ENCODE assay signal across 8 cellular contexts in genomic region chr19:58542641-58543372, GRCh38. TPM values are rescaled to one million over a fixed set of nuclear protein-coding genes. Genes with fewer than 3 reads are reported as not detected.
A peak's percentile ranks its signal among the peaks of the same experiment; 100 is the strongest.
DNase-seq lines count a peak whose midpoint lies in the region; ATAC-seq and TF ChIP-seq lines count a peak whose summit lies in the region.
"Not testable (repeated sequence)": the region's sequence is repeated elsewhere in the genome, so short reads cannot be mapped to it uniquely, and the experiment has no call there.

No MANE protein-coding gene starts in this region.

- peak overlapping the region; percentile 96 for H3K4me3 Mint-ChIP-seq in Calu3 (ENCODE audit: low read depth, unreplicated experiment)
- not testable (repeated sequence) for H3K4me3 Mint-ChIP-seq in activated T-cell treated with anti-CD3 and anti-CD28 coated beads, Interleukin-2, amount 50 U/mL, for 24 hours
- H3K4me3 Mint-ChIP-seq in natural killer cell treated with Interleukin-12 subunit alpha and Interleukin-12 subunit beta and Interleukin-15 and Interleukin-18, amount 100 ng/mL, for 72 hours = peak overlapping the region; percentile 34

- peak overlapping the region; percentile 90; the same call in 1 of the 2 replicates for H3K4me2 ChIP-seq in PC-3 (ENCODE audit: low read length)
- peak overlapping the region; percentile 66 for H3K4me2 ChIP-seq in mammary epithelial cell (ENCODE audit: insufficient read depth, low read depth, low read length)
- peak overlapping the region; percentile 73 for H3K4me2 ChIP-seq in smooth muscle cell

- H2AFZ ChIP-seq in PC-3 (ENCODE audit: low read length) = peak overlapping the region; percentile 76; the same call in 1 of the 2 replicates
- H2AFZ ChIP-seq in mammary epithelial cell (ENCODE audit: low read depth, low read length); smooth muscle cell (ENCODE audit: low read depth): not testable (repeated sequence)

- peak overlapping the region; percentile 95 for H3K27ac Mint-ChIP-seq in Calu3 (ENCODE audit: unreplicated experiment)
- H3K27ac Mint-ChIP-seq in activated T-cell treated with anti-CD3 and anti-CD28 coated beads, Interleukin-2, amount 50 U/mL, for 24 hours = peak overlapping the region; percentile 52
- peak overlapping the region in 1 of 2 donors; percentile 62 for H3K27ac Mint-ChIP-seq in natural killer cell treated with Interleukin-12 subunit alpha and Interleukin-12 subunit beta and Interleukin-15 and Interleukin-18, amount 100 ng/mL, for 72 hours

- H4K20me1 ChIP-seq in PC-3 (ENCODE audit: low read length) (peaks cover 31% of the 10 kb centered on the region), mammary epithelial cell (ENCODE audit: insufficient read depth, low read length) (peaks cover 12% of the 10 kb centered on the region), smooth muscle cell (ENCODE audit: low read depth) (peaks cover 32% of the 10 kb centered on the region)

- not testable (repeated sequence) for H3F3A ChIP-seq in PC-3 (ENCODE audit: low read length, unreplicated experiment); smooth muscle cell (ENCODE audit: low read depth)

- peaks cover 53% of the 10 kb centered on the region for H3K36me3 Mint-ChIP-seq in Calu3 (ENCODE audit: insufficient read depth, unreplicated experiment)
- peaks cover 31% of the 10 kb centered on the region for H3K36me3 Mint-ChIP-seq in activated T-cell treated with anti-CD3 and anti-CD28 coated beads, Interleukin-2, amount 50 U/mL, for 24 hours (ENCODE audit: low read depth)
- H3K36me3 Mint-ChIP-seq in natural killer cell treated with Interleukin-12 subunit alpha and Interleukin-12 subunit beta and Interleukin-15 and Interleukin-18, amount 100 ng/mL, for 72 hours = peaks cover 16% of the 10 kb centered on the region

- intact Hi-C loops in Calu3 (cut with micrococcal nuclease; ENCODE audit: unreplicated experiment); PC-3 (cut with micrococcal nuclease); mammary epithelial cell (cut with micrococcal nuclease); left ventricle myocardium inferior (cut with micrococcal nuclease); vagina (cut with DNase I): not testable (repeated sequence)

- POLR2A ChIA-PET in PC-3 (lab: Charles Lee; ENCODE audit: unreplicated experiment) = interaction anchor here (0.6 to 0.7 kb wide), 2 partner anchors 21 to 33 kb away, joined by 4 to 11 read pairs; no protein-coding TSS in a partner anchor

- in situ Hi-C loops in mammary epithelial cell (cut with MboI; ENCODE audit: low sequenced_read_pairs in 2 of 2) = not testable (repeated sequence)

- BruUV-seq in Calu3 (replicated peaks; lab: Mats Ljungman, UMichigan); PC-3 (replicated peaks; lab: Mats Ljungman, UMichigan); mammary epithelial cell (replicated peaks; lab: Mats Ljungman, UMichigan): not testable (repeated sequence)

- not testable (repeated sequence) for ATAC-seq in PC-3; natural killer cell treated with Interleukin-12 subunit alpha and Interleukin-12 subunit beta and Interleukin-15 and Interleukin-18, amount 100 ng/mL, for 72 hours

- H3K27ac ChIP-seq in PC-3 (ENCODE audit: low read length); mammary epithelial cell (ENCODE audit: insufficient read depth, low read depth, low read length): not testable (repeated sequence)
- H3K27ac ChIP-seq in left ventricle myocardium inferior (replicated peaks) = peak overlapping the region; percentile 97
- peak overlapping the region; percentile 85 for H3K27ac ChIP-seq in smooth muscle cell (ENCODE audit: low read depth)
- peak overlapping the region; percentile 96 for H3K27ac ChIP-seq in vagina

- H3K36me3 ChIP-seq in PC-3 (ENCODE audit: low read depth, low read length) (peaks cover 27% of the 10 kb centered on the region), left ventricle myocardium inferior (peaks cover 23% of the 10 kb centered on the region), vagina (peaks cover 0 to 14% of the 10 kb centered on the region in 2 donors)
- not testable (repeated sequence) for H3K36me3 ChIP-seq in mammary epithelial cell (ENCODE audit: insufficient read depth, low read length); smooth muscle cell (ENCODE audit: low read depth)

- TF ChIP-seq CTCF in Calu3 (IDR thresholded peaks at IDR 0.05; ENCODE audit: unreplicated experiment); PC-3 (conservative IDR thresholded peaks at IDR 0.05; ENCODE audit: low read depth, low read length); mammary epithelial cell (conservative IDR thresholded peaks at IDR 0.05 in 1 of 2, IDR thresholded peaks at IDR 0.05 in 1 of 2; ENCODE audit: extremely low read depth in 1 of 2, insufficient read depth in 1 of 2, low read depth in 1 of 2, low read length in 2 of 2); left ventricle myocardium inferior (IDR thresholded peaks at IDR 0.05; ENCODE audit: borderline replicate concordance); smooth muscle cell (IDR thresholded peaks at IDR 0.05; ENCODE audit: borderline replicate concordance, insufficient read depth, poor library complexity, severe bottlenecking); vagina (IDR thresholded peaks at IDR 0.05): not testable (repeated sequence)

- H3K9ac ChIP-seq in PC-3 (ENCODE audit: low read length); mammary epithelial cell (ENCODE audit: insufficient read depth, low read length); smooth muscle cell (ENCODE audit: low read depth): not testable (repeated sequence)

- not testable (repeated sequence) for DNase-seq in Calu3; PC-3; activated T-cell treated with anti-CD3 and anti-CD28 coated beads, Interleukin-2, amount 50 U/mL, for 24 hours; mammary epithelial cell; left ventricle myocardium inferior; natural killer cell treated with Interleukin-12 subunit alpha and Interleukin-12 subunit beta and Interleukin-15 and Interleukin-18, amount 100 ng/mL, for 72 hours (ENCODE audit: low spot score); smooth muscle cell (lab: John Stamatoyannopoulos, UW; ENCODE audit: unreplicated experiment)
- DNase-seq in vagina (ENCODE audit: extremely low spot score in 2 of 2) = peak in 1 of 2 donors; percentile 83

- H3K4me3 ChIP-seq in PC-3 (ENCODE audit: low read length) (peak overlapping the region; percentile 70; the same call in 1 of the 2 replicates), left ventricle myocardium inferior (peak overlapping the region; percentile 81), smooth muscle cell (peak overlapping the region; percentile 83), vagina (peak overlapping the region; percentile 94 to 99)
- H3K4me3 ChIP-seq in mammary epithelial cell (replicated peaks in 1 of 3; ENCODE audit: insufficient read depth in 1 of 3, low read depth in 2 of 3, low read length in 3 of 3) = not testable (repeated sequence)

- dilution Hi-C loops in mammary epithelial cell (cut with HindIII; ENCODE audit: low sequenced_read_pairs) = not testable (repeated sequence)

- peaks cover 32% of the 10 kb centered on the region for H3K79me2 ChIP-seq in PC-3 (ENCODE audit: low read length)
- H3K79me2 ChIP-seq in mammary epithelial cell (ENCODE audit: insufficient read depth, low read length) = peaks cover 35% of the 10 kb centered on the region
- peaks cover 31% of the 10 kb centered on the region for H3K79me2 ChIP-seq in smooth muscle cell (ENCODE audit: low read depth)

- not testable (repeated sequence) for H3K9me3 ChIP-seq in PC-3 (ENCODE audit: low read length); mammary epithelial cell (replicated peaks; ENCODE audit: insufficient read depth, low read length); left ventricle myocardium inferior (replicated peaks); smooth muscle cell (replicated peaks; ENCODE audit: low read depth); vagina

- peaks cover 56% of the 10 kb centered on the region for H3K27me3 Mint-ChIP-seq in Calu3 (ENCODE audit: unreplicated experiment)
- H3K27me3 Mint-ChIP-seq in activated T-cell treated with anti-CD3 and anti-CD28 coated beads, Interleukin-2, amount 50 U/mL, for 24 hours = not testable (repeated sequence)
- peaks cover 8 to 12% of the 10 kb centered on the region in 2 donors for H3K27me3 Mint-ChIP-seq in natural killer cell treated with Interleukin-12 subunit alpha and Interleukin-12 subunit beta and Interleukin-15 and Interleukin-18, amount 100 ng/mL, for 72 hours

- not testable (repeated sequence) for H3K9me3 Mint-ChIP-seq in Calu3 (ENCODE audit: low read depth, unreplicated experiment); activated T-cell treated with anti-CD3 and anti-CD28 coated beads, Interleukin-2, amount 50 U/mL, for 24 hours; natural killer cell treated with Interleukin-12 subunit alpha and Interleukin-12 subunit beta and Interleukin-15 and Interleukin-18, amount 100 ng/mL, for 72 hours

- H3K9me2 ChIP-seq in PC-3 (replicated peaks; ENCODE audit: low read length) = not testable (repeated sequence)

- WGBS in mammary epithelial cell (ENCODE audit: low coverage, missing lambda C conversion rate) = 65% methylated on average over 10 of the region's 18 CpGs
- WGBS in smooth muscle cell (ENCODE audit: low lambda C conversion rate) = 79% methylated on average over 18 of the region's 18 CpGs

- CTCF ChIA-PET in Calu3 (lab: Charles Lee) = interaction anchor here (0.9 to 1.9 kb wide), 3 partner anchors 11 to 33 kb away, joined by 3 to 28 read pairs (median 4); partner anchors contain the start of gene ZBTB45
- CTCF ChIA-PET in PC-3 (lab: Charles Lee); mammary epithelial cell (lab: Charles Lee; ENCODE audit: low non-redundant PET): not testable (repeated sequence)

- H3K4me1 ChIP-seq in PC-3 (ENCODE audit: insufficient read depth, low read length) = peaks cover 13% of the 10 kb centered on the region
- peaks cover 16% of the 10 kb centered on the region for H3K4me1 ChIP-seq in mammary epithelial cell (ENCODE audit: insufficient read depth, low read length)
- H3K4me1 ChIP-seq in left ventricle myocardium inferior = peaks cover 45% of the 10 kb centered on the region
- H3K4me1 ChIP-seq in smooth muscle cell (ENCODE audit: low read depth) = peaks cover 17% of the 10 kb centered on the region
- H3K4me1 ChIP-seq in vagina = peaks cover 42% of the 10 kb centered on the region

- peaks cover 24% of the 10 kb centered on the region for H3K4me1 Mint-ChIP-seq in Calu3 (ENCODE audit: low read depth, unreplicated experiment)
- peaks cover 35% of the 10 kb centered on the region for H3K4me1 Mint-ChIP-seq in activated T-cell treated with anti-CD3 and anti-CD28 coated beads, Interleukin-2, amount 50 U/mL, for 24 hours (ENCODE audit: low read depth)
- H3K4me1 Mint-ChIP-seq in natural killer cell treated with Interleukin-12 subunit alpha and Interleukin-12 subunit beta and Interleukin-15 and Interleukin-18, amount 100 ng/mL, for 72 hours (ENCODE audit: low read depth in 2 of 2) = peaks cover 29 to 36% of the 10 kb centered on the region in 2 donors

- not testable (repeated sequence) for TF ChIP-seq POLR2A in vagina (IDR thresholded peaks at IDR 0.05)

- not testable (repeated sequence) for H3K27me3 ChIP-seq in PC-3 (ENCODE audit: low read length); mammary epithelial cell (ENCODE audit: insufficient read depth, low read length); vagina
- H3K27me3 ChIP-seq in left ventricle myocardium inferior (ENCODE audit: low read depth) (peaks cover 11% of the 10 kb centered on the region), smooth muscle cell (ENCODE audit: low read depth) (peaks cover 11% of the 10 kb centered on the region)

RNA-seq across cellular contexts. Expression of gene TRIM28, which starts 1.1 kb away (rescaled TPM):
- total RNA-seq in Calu3 (2022) (558 and 582 TPM in 2 replicates), PC-3 (2014; rRNA removed) (1,169 and 1,653 TPM in 2 replicates), mammary epithelial cell (100 to 1,000 TPM; 180 to 331 TPM), left ventricle myocardium inferior (136 TPM), smooth muscle cell (144 and 148 TPM in 2 replicates), vagina (274 TPM)
- polyA plus RNA-seq in mammary epithelial cell (386 TPM), smooth muscle cell (178 and 193 TPM in 2 replicates)
- 1,355 TPM for polyA minus RNA-seq in mammary epithelial cell
- total RNA-seq in natural killer cell treated with Interleukin-12 subunit alpha and Interleukin-12 subunit beta and Interleukin-15 and Interleukin-18, amount 100 ng/mL, for 72 hours = 100 to 1,000 TPM; 424 to 774 TPM

RNA-seq across cellular contexts. Expression of gene CHMP2A, which starts 12.1 kb away (rescaled TPM):
- total RNA-seq in Calu3 (2022) = 168 TPM in 2 replicates
- total RNA-seq in PC-3 (2014; rRNA removed) = 220 and 264 TPM in 2 replicates
- total RNA-seq in mammary epithelial cell = 100 to 1,000 TPM in 1 of 2 donors, 10 to 100 TPM in 1; 74.2 to 107 TPM
- 161 TPM for polyA plus RNA-seq in mammary epithelial cell
- polyA minus RNA-seq in mammary epithelial cell = 111 TPM
- total RNA-seq in left ventricle myocardium inferior = 124 TPM
- total RNA-seq in natural killer cell treated with Interleukin-12 subunit alpha and Interleukin-12 subunit beta and Interleukin-15 and Interleukin-18, amount 100 ng/mL, for 72 hours = 10 to 100 TPM; 60.2 to 99.9 TPM
- 132 and 153 TPM in 2 replicates for total RNA-seq in smooth muscle cell
- 213 and 228 TPM in 2 replicates for polyA plus RNA-seq in smooth muscle cell
- 76.4 TPM for total RNA-seq in vagina

RNA-seq across cellular contexts. Expression of gene UBE2M, which starts 15.6 kb away (rescaled TPM):
- total RNA-seq in Calu3 (2022) (123 and 131 TPM in 2 replicates), PC-3 (2014; rRNA removed) (243 and 268 TPM in 2 replicates), mammary epithelial cell (10 to 100 TPM; 46.2 to 96.5 TPM), left ventricle myocardium inferior (116 TPM), smooth muscle cell (30.7 and 45.9 TPM in 2 replicates), vagina (33.6 TPM)
- polyA plus RNA-seq in mammary epithelial cell (94.5 TPM), smooth muscle cell (118 and 126 TPM in 2 replicates)
- polyA minus RNA-seq in mammary epithelial cell = 273 TPM
- 100 to 1,000 TPM; 161 to 183 TPM for total RNA-seq in natural killer cell treated with Interleukin-12 subunit alpha and Interleukin-12 subunit beta and Interleukin-15 and Interleukin-18, amount 100 ng/mL, for 72 hours

RNA-seq across cellular contexts. Expression of gene ZBTB45, which starts 23.2 kb away (rescaled TPM):
- total RNA-seq in Calu3 (2022) (17.7 and 19.6 TPM in 2 replicates), PC-3 (2014; rRNA removed) (14.0 and 19.1 TPM in 2 replicates), mammary epithelial cell (10 to 100 TPM in 1 of 2 donors, 1 to 10 TPM in 1; 8.2 to 14.1 TPM), left ventricle myocardium inferior (10.2 TPM), smooth muscle cell (5.1 and 8.7 TPM in 2 replicates), vagina (14.0 TPM)
- polyA plus RNA-seq in mammary epithelial cell (8.5 TPM), smooth muscle cell (23.7 and 25.1 TPM in 2 replicates)
- 4.0 TPM for polyA minus RNA-seq in mammary epithelial cell
- total RNA-seq in natural killer cell treated with Interleukin-12 subunit alpha and Interleukin-12 subunit beta and Interleukin-15 and Interleukin-18, amount 100 ng/mL, for 72 hours = 10 to 100 TPM; 18.0 to 25.9 TPM

RNA-seq across cellular contexts. Expression of gene MZF1, which starts 30.3 kb away (rescaled TPM):
- total RNA-seq in Calu3 (2022) (31.8 and 33.5 TPM in 2 replicates), PC-3 (2014; rRNA removed) (18.0 and 29.3 TPM in 2 replicates), mammary epithelial cell (10 to 100 TPM; 16.7 to 21.5 TPM), left ventricle myocardium inferior (10.9 TPM), smooth muscle cell (12.2 and 18.7 TPM in 2 replicates), vagina (32.2 TPM)
- polyA plus RNA-seq in mammary epithelial cell (8.8 TPM), smooth muscle cell (10.2 and 18.5 TPM in 2 replicates)
- polyA minus RNA-seq in mammary epithelial cell = 18.3 TPM
- 10 to 100 TPM; 20.9 to 28.8 TPM for total RNA-seq in natural killer cell treated with Interleukin-12 subunit alpha and Interleukin-12 subunit beta and Interleukin-15 and Interleukin-18, amount 100 ng/mL, for 72 hours
